ENCODE assay signal across 12 cellular contexts in genomic region chr6:169188051-169188863, GRCh38.
DNase-seq lines count a peak whose midpoint lies in the region; ATAC-seq and TF ChIP-seq lines count a peak whose summit lies in the region.
"Had no signal": no experiment of that assay in that cellular context is flagged by ENCODE, and none has a peak within 500 bp of the region (broad histone marks: within the 10 kb centered on the region; RNA-seq: fewer than 3 reads in every experiment).

No MANE protein-coding gene starts in this region.

- H3K23ac ChIP-seq in trophoblast cell (ENCODE audit: low read length), result no peak overlapping the region

- no peak overlapping the region for H2AK5ac ChIP-seq in trophoblast cell (ENCODE audit: low read length)

- peak overlapping the region in 3 of 11 experiments; percentile 24 to 38 (median 34); a peak in 4 of 22 replicates for H3K27ac ChIP-seq in BLaER1 treated with 17β-estradiol and CSF1 and Interleukin-3, amounts not matched to agents 10 nM and 100 nM
- no peak overlapping the region for H3K27ac ChIP-seq in CD4-positive, alpha-beta T cell (ENCODE audit: low read depth, low read length)
- H3K27ac ChIP-seq in trophoblast cell (ENCODE audit: low read depth, low read length), result no peak overlapping the region
- H3K27ac ChIP-seq: psoas muscle, SK-N-MC had no signal

- H3K14ac ChIP-seq in trophoblast cell (ENCODE audit: low read length), result no peak overlapping the region

- H3K4me3 Mint-ChIP-seq in HFFc6, result no peak overlapping the region
- H3K4me3 Mint-ChIP-seq in activated naive CD8-positive, alpha-beta T cell treated with anti-CD3 and anti-CD28 coated beads, Interleukin-2, amount 50 U/mL, for 24 hours, result no peak overlapping the region
- no peak overlapping the region for H3K4me3 Mint-ChIP-seq in CD4-positive, alpha-beta T cell
- H3K4me3 Mint-ChIP-seq in T-helper 17 cell, result no peak overlapping the region
- H3K4me3 Mint-ChIP-seq: activated naive CD4-positive, alpha-beta T cell treated with anti-CD3 and anti-CD28 coated beads, Interleukin-2, amount 50 U/mL, for 24 hours; stimulated activated naive CD8-positive, alpha-beta T cell treated with anti-CD3 and anti-CD28 coated beads, Interleukin-15, Interleukin-2, amounts not matched to agents 100 ng/mL and 50 ng/mL, for 24 hours had no signal

- intact Hi-C loops in CD4-positive, alpha-beta T cell (cut with DNase I, micrococcal nuclease), result no loop called here

- peaks cover 43% of the 10 kb centered on the region for H3K4me1 Mint-ChIP-seq in HFFc6 (ENCODE audit: low read depth)
- peaks cover 6% of the 10 kb centered on the region for H3K4me1 Mint-ChIP-seq in activated naive CD8-positive, alpha-beta T cell treated with anti-CD3 and anti-CD28 coated beads, Interleukin-2, amount 50 U/mL, for 24 hours
- H3K4me1 Mint-ChIP-seq in CD4-positive, alpha-beta T cell (ENCODE audit: low read depth), result no peaks in the 10 kb centered on the region
- no peaks in the 10 kb centered on the region for H3K4me1 Mint-ChIP-seq in T-helper 17 cell
- H3K4me1 Mint-ChIP-seq: activated naive CD4-positive, alpha-beta T cell treated with anti-CD3 and anti-CD28 coated beads, Interleukin-2, amount 50 U/mL, for 24 hours had no signal

- no peak overlapping the region for H3K18ac ChIP-seq in trophoblast cell (ENCODE audit: low read length)

- peak overlapping the region in 10 of 11 experiments; percentile 7 to 71 (median 61); a peak in 18 of 22 replicates for H3K4me2 ChIP-seq in BLaER1 treated with 17β-estradiol and CSF1 and Interleukin-3, amounts not matched to agents 10 nM and 100 nM
- no peak overlapping the region for H3K4me2 ChIP-seq in trophoblast cell (ENCODE audit: low read length)

- H2BK5ac ChIP-seq in trophoblast cell (ENCODE audit: low read depth, low read length, poor library complexity), result no peak overlapping the region

- peaks cover 16% of the 10 kb centered on the region for H3K9me3 Mint-ChIP-seq in HFFc6
- H3K9me3 Mint-ChIP-seq in activated naive CD8-positive, alpha-beta T cell treated with anti-CD3 and anti-CD28 coated beads, Interleukin-2, amount 50 U/mL, for 24 hours, result no peaks in the 10 kb centered on the region
- H3K9me3 Mint-ChIP-seq in CD4-positive, alpha-beta T cell, result no peaks in the 10 kb centered on the region
- H3K9me3 Mint-ChIP-seq: activated naive CD4-positive, alpha-beta T cell treated with anti-CD3 and anti-CD28 coated beads, Interleukin-2, amount 50 U/mL, for 24 hours had no signal

- H3K79me2 ChIP-seq in trophoblast cell (ENCODE audit: control insufficient read depth, insufficient read depth, low read length, poor library complexity), result no peaks in the 10 kb centered on the region

- H4K20me1 ChIP-seq in BLaER1 treated with 17β-estradiol and CSF1 and Interleukin-3, amounts not matched to agents 10 nM and 100 nM, result no peaks in the 10 kb centered on the region

- DNase-seq in HFFc6 (peak; percentile 73), kidney glomerular epithelial cell (lab: John Stamatoyannopoulos, UW) (peak; percentile 16), trophoblast cell (no peak), T-helper 17 cell (no peak)
- DNase-seq in activated naive CD8-positive, alpha-beta T cell treated with anti-CD3 and anti-CD28 coated beads, Interleukin-2, amount 50 U/mL, for 24 hours, result no peak
- no peak for DNase-seq in CD4-positive, alpha-beta T cell
- DNase-seq: psoas muscle had no signal

- no peak overlapping the region for H2BK12ac ChIP-seq in trophoblast cell (ENCODE audit: low read length)

- no CpG with 5 or more reads among the region's 15 CpGs for whole genome bisulfite sequencing in trophoblast cell (ENCODE audit: extremely low coverage, insufficient coverage, insufficient read length)

- no peak overlapping the region for H4K12ac ChIP-seq in trophoblast cell (ENCODE audit: low read depth, low read length)

- H4K8ac ChIP-seq in trophoblast cell (ENCODE audit: low read depth, low read length), result no peak overlapping the region

- no peak overlapping the region for H3K4me3 ChIP-seq in BLaER1 treated with 17β-estradiol and CSF1 and Interleukin-3, amounts not matched to agents 10 nM and 100 nM
- no peak overlapping the region for H3K4me3 ChIP-seq in trophoblast cell (ENCODE audit: low read depth, low read length)
- H3K4me3 ChIP-seq: psoas muscle, SK-N-MC had no signal

- no peak overlapping the region for H4K91ac ChIP-seq in trophoblast cell (ENCODE audit: low read depth, low read length)

- CTCF ChIA-PET in CD4-positive, alpha-beta T cell (lab: Charles Lee), result no interaction called here

- no peaks in the 10 kb centered on the region for H3K79me1 ChIP-seq in trophoblast cell (ENCODE audit: low read length)

- H3K27me3 ChIP-seq in BLaER1 treated with 17β-estradiol and CSF1 and Interleukin-3, amounts not matched to agents 10 nM and 100 nM, result no peaks in the 10 kb centered on the region
- H3K27me3 ChIP-seq in CD4-positive, alpha-beta T cell (ENCODE audit: control insufficient read depth, insufficient read depth, low read length), result no peaks in the 10 kb centered on the region
- H3K27me3 ChIP-seq in trophoblast cell (ENCODE audit: insufficient read depth, low read length), result no peaks in the 10 kb centered on the region

- POLR2A ChIA-PET in CD4-positive, alpha-beta T cell (lab: Charles Lee), result no interaction called here

- H3K36me3 ChIP-seq in BLaER1 treated with 17β-estradiol and CSF1 and Interleukin-3, amounts not matched to agents 10 nM and 100 nM, result no peaks in the 10 kb centered on the region
- H3K36me3 ChIP-seq in trophoblast cell (ENCODE audit: control insufficient read depth in 1 of 2, insufficient read depth in 2 of 2, low read length in 2 of 2), result no peaks in the 10 kb centered on the region

- H3K4ac ChIP-seq in trophoblast cell (ENCODE audit: low read depth, low read length), result no peak overlapping the region

- peaks cover 19% of the 10 kb centered on the region for H3K36me3 Mint-ChIP-seq in HFFc6 (ENCODE audit: low read depth)
- H3K36me3 Mint-ChIP-seq in activated naive CD8-positive, alpha-beta T cell treated with anti-CD3 and anti-CD28 coated beads, Interleukin-2, amount 50 U/mL, for 24 hours (ENCODE audit: low read depth), result no peaks in the 10 kb centered on the region
- no peaks in the 10 kb centered on the region for H3K36me3 Mint-ChIP-seq in CD4-positive, alpha-beta T cell (ENCODE audit: low read depth)
- H3K36me3 Mint-ChIP-seq in T-helper 17 cell (ENCODE audit: low read depth), result no peaks in the 10 kb centered on the region
- H3K36me3 Mint-ChIP-seq: activated naive CD4-positive, alpha-beta T cell treated with anti-CD3 and anti-CD28 coated beads, Interleukin-2, amount 50 U/mL, for 24 hours had no signal

- no peak overlapping the region for H2AFZ ChIP-seq in trophoblast cell (ENCODE audit: insufficient read depth, low read length, poor library complexity)

- ATAC-seq in activated naive CD8-positive, alpha-beta T cell treated with anti-CD3 and anti-CD28 coated beads, Interleukin-2, amount 50 U/mL, for 24 hours, result peak; percentile 62
- ATAC-seq in CD4-positive, alpha-beta T cell (ENCODE audit: poor library complexity), result no peak
- ATAC-seq in T-helper 17 cell, result no peak
- ATAC-seq in GM18873 (IDR thresholded peaks at IDR 0.05; ENCODE audit: low FRiP score, unreplicated experiment), result no peak
- ATAC-seq: psoas muscle had no signal

- H3K9me3 ChIP-seq in BLaER1 treated with 17β-estradiol and CSF1 and Interleukin-3, amounts not matched to agents 10 nM and 100 nM (replicated peaks in 1 of 11), result peaks cover 14 to 24% (median 18%) of the 10 kb centered on the region in 11 experiments; a peak in 21 of 22 replicates
- H3K9me3 ChIP-seq in CD4-positive, alpha-beta T cell (ENCODE audit: control insufficient read depth, low read length), result no peaks in the 10 kb centered on the region
- peaks cover 6% of the 10 kb centered on the region for H3K9me3 ChIP-seq in trophoblast cell (ENCODE audit: insufficient read depth, low read depth, low read length)
- no peaks in the 10 kb centered on the region for H3K9me3 ChIP-seq in T-helper 17 cell (ENCODE audit: control insufficient read depth, low read length, poor library complexity, severe bottlenecking)
- H3K9me3 ChIP-seq: psoas muscle had no signal

- no peak overlapping the region for H3K9ac ChIP-seq in BLaER1 treated with 17β-estradiol and CSF1 and Interleukin-3, amounts not matched to agents 10 nM and 100 nM
- H3K9ac ChIP-seq in trophoblast cell (ENCODE audit: low read length), result no peak overlapping the region

- peaks cover 0 to 19% (median 17%) of the 10 kb centered on the region in 10 experiments; a peak in 18 of 20 replicates for H3K4me1 ChIP-seq in BLaER1 treated with 17β-estradiol and CSF1 and Interleukin-3, amounts not matched to agents 10 nM and 100 nM
- no peaks in the 10 kb centered on the region for H3K4me1 ChIP-seq in trophoblast cell (ENCODE audit: control insufficient read depth in 1 of 2, insufficient read depth in 2 of 2, low read length in 2 of 2)

- H3K27me3 Mint-ChIP-seq in HFFc6 (ENCODE audit: insufficient read depth) (peaks cover 2% of the 10 kb centered on the region; the same call in 1 of the 2 replicates), T-helper 17 cell (peaks cover 6% of the 10 kb centered on the region)
- H3K27me3 Mint-ChIP-seq in activated naive CD8-positive, alpha-beta T cell treated with anti-CD3 and anti-CD28 coated beads, Interleukin-2, amount 50 U/mL, for 24 hours, result no peaks in the 10 kb centered on the region
- H3K27me3 Mint-ChIP-seq in CD4-positive, alpha-beta T cell, result peaks cover 7% of the 10 kb centered on the region

- no peak overlapping the region for H2BK120ac ChIP-seq in trophoblast cell (ENCODE audit: insufficient read depth, low read length, poor library complexity)

- no peak for TF ChIP-seq CTCF in HFFc6 (IDR thresholded peaks at IDR 0.05)
- TF ChIP-seq CTCF in CD4-positive, alpha-beta T cell (IDR thresholded peaks at IDR 0.05), result no peak

- H3K27ac Mint-ChIP-seq in HFFc6, result peak overlapping the region; percentile 71
- no peak overlapping the region for H3K27ac Mint-ChIP-seq in activated naive CD8-positive, alpha-beta T cell treated with anti-CD3 and anti-CD28 coated beads, Interleukin-2, amount 50 U/mL, for 24 hours
- no peak overlapping the region for H3K27ac Mint-ChIP-seq in CD4-positive, alpha-beta T cell
- H3K27ac Mint-ChIP-seq in T-helper 17 cell, result no peak overlapping the region
- H3K27ac Mint-ChIP-seq: activated naive CD4-positive, alpha-beta T cell treated with anti-CD3 and anti-CD28 coated beads, Interleukin-2, amount 50 U/mL, for 24 hours; stimulated activated naive CD8-positive, alpha-beta T cell treated with anti-CD3 and anti-CD28 coated beads, Interleukin-15, Interleukin-2, amounts not matched to agents 100 ng/mL and 50 ng/mL, for 24 hours had no signal

Comparison
In these comparisons a context has a peak if more than half of its experiments do, and no peak if none do; other contexts are left out.
1. DNase-seq: peak in HFFc6 (single experiment) and kidney glomerular epithelial cell (single experiment); none in activated naive CD8-positive, alpha-beta T cell treated with anti-CD3 and anti-CD28 coated beads, Interleukin-2, amount 50 U/mL, for 24 hours (single experiment), CD4-positive, alpha-beta T cell (0 of 10), trophoblast cell (0 of 2) and T-helper 17 cell (0 of 3).